8 cellular contexts compared by ENCODE assay signal in genomic region chr14:22872833-22873520, GRCh38. TPM values are rescaled to one million over a fixed set of nuclear protein-coding genes. Genes with fewer than 3 reads are reported as not detected.
DNase-seq lines count a peak whose midpoint lies in the region; ATAC-seq, FAIRE-seq and TF ChIP-seq lines count a peak whose summit lies in the region.

No MANE protein-coding gene starts in this region.

- H3K27me3 ChIP-seq in GM06990 (replicated peaks; ENCODE audit: control insufficient read depth, insufficient read depth, low read length), result no peaks in the 10 kb centered on the region
- H3K27me3 ChIP-seq in fibroblast of lung (ENCODE audit: control insufficient read depth, insufficient read depth, low read length), result no peaks in the 10 kb centered on the region

- H3K4me1 ChIP-seq in fibroblast of lung (ENCODE audit: control insufficient read depth, extremely low read depth, insufficient read depth, low read length), result peaks cover 4% of the 10 kb centered on the region

- TF ChIP-seq CTCF in GM06990 (IDR thresholded peaks at IDR 0.05; ENCODE audit: insufficient read depth, low read length, poor library complexity, severe bottlenecking), result no peak
- no peak for TF ChIP-seq CTCF in fibroblast of lung (conservative IDR thresholded peaks at IDR 0.05 in 1 of 2, IDR thresholded peaks at IDR 0.05 in 1 of 2; ENCODE audit: low read depth in 1 of 2, low read length in 2 of 2)

- H3K9me3 ChIP-seq in SK-N-MC (ENCODE audit: low read depth, low read length) (no peaks in the 10 kb centered on the region), fibroblast of lung (ENCODE audit: control insufficient read depth, insufficient read depth, low read depth, low read length) (no peaks in the 10 kb centered on the region)

- peak overlapping the region; percentile 97 for H3K4me2 ChIP-seq in fibroblast of lung (ENCODE audit: extremely low read depth, insufficient read depth, low read length)

- H3K4me3 ChIP-seq in GM06990 (replicated peaks; ENCODE audit: low read depth, low read length) (peak overlapping the region; percentile 92), SK-N-MC (peak overlapping the region; percentile 88), fibroblast of lung (replicated peaks in 1 of 4; ENCODE audit: control extremely low read depth in 1 of 4, insufficient read depth in 1 of 4, low read depth in 3 of 4, low read length in 4 of 4) (peak overlapping the region; percentile 80 to 96 (median 88))

- peaks cover 18% of the 10 kb centered on the region for H3K79me2 ChIP-seq in fibroblast of lung (ENCODE audit: control insufficient read depth, insufficient read depth, low read length)

- H3K27ac ChIP-seq in SK-N-MC (0 out of 2 replicates have a peak overlapping the region, but pooled peaks have one; percentile 26), fibroblast of lung (ENCODE audit: insufficient read depth, low read length) (peak overlapping the region; percentile 93)

- FAIRE-seq in urothelium cell line (lab: Jason Lieb, UNC), result no peak
- no peak for FAIRE-seq in RCC 7860 (lab: Jason Lieb, UNC)

- H3K36me3 ChIP-seq in GM06990 (ENCODE audit: control insufficient read depth, insufficient read depth, low read length) (peaks cover 25% of the 10 kb centered on the region), SK-N-MC (ENCODE audit: insufficient read depth, low read length) (no peaks in the 10 kb centered on the region), fibroblast of lung (ENCODE audit: control insufficient read depth, insufficient read depth, low read length) (peaks cover 32% of the 10 kb centered on the region)

- H2AFZ ChIP-seq in fibroblast of lung (ENCODE audit: low read length), result peak overlapping the region; percentile 1

- peak overlapping the region; percentile 55 for H3K9ac ChIP-seq in SK-N-MC (ENCODE audit: insufficient read length)
- H3K9ac ChIP-seq in fibroblast of lung (ENCODE audit: insufficient read depth, low read length), result peak overlapping the region; percentile 95

- no peak for ATAC-seq in GM18502 (IDR thresholded peaks at IDR 0.05; ENCODE audit: poor library complexity, unreplicated experiment)

- no peaks in the 10 kb centered on the region for H4K20me1 ChIP-seq in fibroblast of lung (ENCODE audit: control insufficient read depth, extremely low read depth, insufficient read depth, low read length)

- no peak for DNase-seq in GM06990 (ENCODE audit: extremely low read depth, insufficient read length)
- DNase-seq in SK-N-MC (ENCODE audit: low read depth, low spot score), result no peak
- DNase-seq in fibroblast of lung (ENCODE audit: low read depth in 2 of 2), result no peak
- DNase-seq in renal cortical epithelial cell (ENCODE audit: low read depth), result peak; percentile 19
- DNase-seq in urothelium cell line (ENCODE audit: low spot score), result no peak
- no peak for DNase-seq in RKO (ENCODE audit: low spot score)
- no peak for DNase-seq in RCC 7860 (ENCODE audit: low spot score)

RNA-seq across cellular contexts. Expression of gene LRP10, which starts 1.4 kb away (rescaled TPM):
- total RNA-seq in fibroblast of lung, result 71.9 and 95.5 TPM in 2 replicates
- polyA plus RNA-seq in fibroblast of lung, result 100 and 130 TPM in 2 replicates
- polyA plus RNA-seq in fibroblast of lung (2012), result 143 and 172 TPM in 2 replicates
- polyA minus RNA-seq in fibroblast of lung (ENCODE audit: low replicate concordance), result 703 and 794 TPM in 2 replicates
- total RNA-seq in renal cortical epithelial cell, result 71.9 and 268 TPM in 2 replicates

RNA-seq across cellular contexts. Expression of gene REM2, which starts 10.0 kb away (rescaled TPM):
- total RNA-seq in fibroblast of lung (0.17 and 0.26 TPM in 2 replicates), renal cortical epithelial cell (under 0.01 and 0.20 TPM in 2 replicates)
- polyA plus RNA-seq in fibroblast of lung, result 0.02 and 0.06 TPM in 2 replicates
- polyA plus RNA-seq in fibroblast of lung (2012), result 0.10 and 0.15 TPM in 2 replicates
- polyA minus RNA-seq in fibroblast of lung (ENCODE audit: low replicate concordance), result not detected in 2 replicates

RNA-seq across cellular contexts. Expression of gene MMP14, which starts 36.6 kb away (rescaled TPM):
- total RNA-seq in fibroblast of lung (346 and 375 TPM in 2 replicates), renal cortical epithelial cell (180 and 295 TPM in 2 replicates)
- 393 and 397 TPM in 2 replicates for polyA plus RNA-seq in fibroblast of lung
- polyA plus RNA-seq in fibroblast of lung (2012), result 394 and 407 TPM in 2 replicates
- 565 and 590 TPM in 2 replicates for polyA minus RNA-seq in fibroblast of lung (ENCODE audit: low replicate concordance)

RNA-seq across cellular contexts. Expression of gene MRPL52, which starts 43.3 kb away (rescaled TPM):
- total RNA-seq in fibroblast of lung, result 40.8 and 50.5 TPM in 2 replicates
- 38.0 and 44.1 TPM in 2 replicates for polyA plus RNA-seq in fibroblast of lung
- 145 and 212 TPM in 2 replicates for polyA plus RNA-seq in fibroblast of lung (2012)
- polyA minus RNA-seq in fibroblast of lung (ENCODE audit: low replicate concordance), result 2.2 and 32.5 TPM in 2 replicates
- total RNA-seq in renal cortical epithelial cell, result 17.1 and 61.1 TPM in 2 replicates

RNA-seq across cellular contexts. Expression of gene RBM23, which starts 46.0 kb away (rescaled TPM):
- total RNA-seq in fibroblast of lung (44.9 and 51.0 TPM in 2 replicates), renal cortical epithelial cell (127 and 148 TPM in 2 replicates)
- polyA plus RNA-seq in fibroblast of lung, result 85.0 and 85.3 TPM in 2 replicates
- polyA plus RNA-seq in fibroblast of lung (2012), result 43.9 and 46.4 TPM in 2 replicates
- polyA minus RNA-seq in fibroblast of lung (ENCODE audit: low replicate concordance), result 45.9 and 58.8 TPM in 2 replicates
